17 cellular contexts compared by ENCODE assay signal in genomic region chr15:80182611-80183210, GRCh38. TPM values are rescaled to one million over a fixed set of nuclear protein-coding genes. Genes with fewer than 3 reads are reported as not detected.
DNase-seq lines count a peak whose midpoint lies in the region; ATAC-seq and TF ChIP-seq lines count a peak whose summit lies in the region.
"Had no signal": no experiment of that assay in that cellular context is flagged by ENCODE, and none has a peak within 500 bp of the region (broad histone marks: within the 10 kb centered on the region; RNA-seq: fewer than 3 reads in every experiment).

No MANE protein-coding gene starts in this region.

- H3K4me3 Mint-ChIP-seq in stimulated activated naive CD8-positive, alpha-beta T cell treated with anti-CD3 and anti-CD28 coated beads, Interleukin-15, amount 100 ng/mL, for 72 hours, result no peak overlapping the region
- H3K4me3 Mint-ChIP-seq: activated CD8-positive, alpha-beta T cell treated with anti-CD3 and anti-CD28 coated beads for 36 hours; B cell; stimulated activated naive B cell treated with anti-CD40 and anti-IgM and Interleukin-4, amounts not matched to agents 10 μg/mL and 1 μg/mL and 100 μg/mL, for 72 hours had no signal

- H3K4me3 ChIP-seq in HEK293 (ENCODE audit: low read depth, low read length) (no peak overlapping the region), astrocyte of the spinal cord (ENCODE audit: low read depth, low read length) (no peak overlapping the region)
- H3K4me3 ChIP-seq: esophagus squamous epithelium had no signal

- H3K36me3 ChIP-seq in HEK293 (ENCODE audit: control insufficient read depth in 2 of 2, insufficient read depth in 1 of 2, low read length in 2 of 2), result peaks cover 0 to 71% of the 10 kb centered on the region in 2 experiments; a peak in 1 of 3 replicates

- no peaks in the 10 kb centered on the region for H3K9me3 ChIP-seq in HEK293 (ENCODE audit: control insufficient read depth, insufficient read depth, low read depth, low read length)
- H3K9me3 ChIP-seq: esophagus squamous epithelium had no signal

- no peak for TF ChIP-seq CTCF in HEK293 (tag by site-specific recombination; IDR thresholded peaks at IDR 0.05)
- no peak for TF ChIP-seq CTCF in astrocyte of the spinal cord (IDR thresholded peaks at IDR 0.05; ENCODE audit: low read depth, low read length)
- no peak for TF ChIP-seq CTCF in GM13976 (IDR thresholded peaks at IDR 0.05; ENCODE audit: borderline replicate concordance, control extremely low read depth, extremely low read depth, insufficient read depth, missing control alignments)

- no peaks in the 10 kb centered on the region for H3K4me1 ChIP-seq in HEK293 (ENCODE audit: control insufficient read depth, insufficient read depth, low read length)

- in situ Hi-C loops in astrocyte of the spinal cord (cut with HindIII; ENCODE audit: low sequenced_read_pairs) (no loop called here), GM13976 (cut with MboI; ENCODE audit: low sequenced_read_pairs, unreplicated experiment) (no loop called here)

- no peaks in the 10 kb centered on the region for H3K4me1 Mint-ChIP-seq in stimulated activated naive CD8-positive, alpha-beta T cell treated with anti-CD3 and anti-CD28 coated beads, Interleukin-15, amount 100 ng/mL, for 72 hours
- H3K4me1 Mint-ChIP-seq: B cell had no signal

- CTCF ChIA-PET in HEK293 (lab: Yijun Ruan, JAX), result interaction anchor here (1.9 to 2.0 kb wide), 2 partner anchors 10 to 329 kb away, joined by 7 read pairs; no protein-coding TSS in a partner anchor

- no peak overlapping the region for H3K27ac ChIP-seq in HEK293 (ENCODE audit: extremely low read depth, low read depth, low read length)
- H3K27ac ChIP-seq: esophagus squamous epithelium, RWPE1 had no signal

- H3K27me3 Mint-ChIP-seq in stimulated activated naive CD8-positive, alpha-beta T cell treated with anti-CD3 and anti-CD28 coated beads, Interleukin-15, amount 100 ng/mL, for 72 hours, result no peaks in the 10 kb centered on the region
- H3K27me3 Mint-ChIP-seq: activated CD8-positive, alpha-beta T cell treated with anti-CD3 and anti-CD28 coated beads for 36 hours; B cell; stimulated activated naive B cell treated with anti-CD40 and anti-IgM and Interleukin-4, amounts not matched to agents 10 μg/mL and 1 μg/mL and 100 μg/mL, for 72 hours had no signal

- H3K9me3 Mint-ChIP-seq in stimulated activated naive CD8-positive, alpha-beta T cell treated with anti-CD3 and anti-CD28 coated beads, Interleukin-15, amount 100 ng/mL, for 72 hours, result no peaks in the 10 kb centered on the region
- H3K9me3 Mint-ChIP-seq: activated CD8-positive, alpha-beta T cell treated with anti-CD3 and anti-CD28 coated beads for 36 hours had no signal

- DNase-seq in AG08395 (ENCODE audit: low spot score) (peak; percentile 84), astrocyte of the spinal cord (ENCODE audit: low read depth, low spot score) (peak; percentile 73), left cardiac atrium (no peak), activated T-cell treated with anti-CD3 and anti-CD28 coated beads for 4 hours (no peak), GM13976 (ENCODE audit: low spot score) (no peak)
- DNase-seq in activated naive CD4-positive, alpha-beta T cell treated with anti-CD3 and anti-CD28 coated beads, Interleukin-2, amount 50 U/mL, for 16 hours, result no peak
- no peak for DNase-seq in stimulated activated naive CD8-positive, alpha-beta T cell treated with anti-CD3 and anti-CD28 coated beads, Interleukin-15, amount 100 ng/mL, for 72 hours
- DNase-seq: activated CD8-positive, alpha-beta T cell treated with anti-CD3 and anti-CD28 coated beads for 36 hours; activated gamma-delta T cell treated with Interleukin-2 at 50 U/mL for 16 hours; esophagus squamous epithelium; NCI-H1048; NCI-H510A treated with DMSO at 0.1 percent for 48 hours; stimulated activated CD4-positive, alpha-beta T cell treated with anti-CD3 and anti-CD28 coated beads, Interleukin-4, amount 100 ng/mL, for 1 hour; stimulated activated naive B cell treated with anti-CD40 and anti-IgM and Interleukin-4, amounts not matched to agents 10 μg/mL and 1 μg/mL and 100 μg/mL, for 72 hours had no signal

- ATAC-seq in left cardiac atrium, result peak; percentile 46 to 78
- ATAC-seq in stimulated activated naive CD8-positive, alpha-beta T cell treated with anti-CD3 and anti-CD28 coated beads, Interleukin-15, amount 100 ng/mL, for 72 hours, result no peak
- ATAC-seq: activated CD8-positive, alpha-beta T cell treated with anti-CD3 and anti-CD28 coated beads for 36 hours; stimulated activated naive B cell treated with anti-CD40 and anti-IgM and Interleukin-4, amounts not matched to agents 10 μg/mL and 1 μg/mL and 100 μg/mL, for 72 hours had no signal

- no peak overlapping the region for H3K27ac Mint-ChIP-seq in stimulated activated naive CD8-positive, alpha-beta T cell treated with anti-CD3 and anti-CD28 coated beads, Interleukin-15, amount 100 ng/mL, for 72 hours
- H3K27ac Mint-ChIP-seq: activated CD8-positive, alpha-beta T cell treated with anti-CD3 and anti-CD28 coated beads for 36 hours; B cell; stimulated activated naive B cell treated with anti-CD40 and anti-IgM and Interleukin-4, amounts not matched to agents 10 μg/mL and 1 μg/mL and 100 μg/mL, for 72 hours had no signal

- intact Hi-C loops in left cardiac atrium (cut with DNase I), result no loop called here

- POLR2A ChIA-PET in HEK293 (lab: Yijun Ruan, JAX), result no interaction called here

TF ChIP-seq in HEK293, 187 proteins besides CTCF, POLR2A, EP300 and RAD21:
- TF ChIP-seq GLIS1 (tag by site-specific recombination; IDR thresholded peaks at IDR 0.05) (no peak), PRDM1 (tag by site-specific recombination; IDR thresholded peaks at IDR 0.05) (0 out of 2 replicates have a peak, but pooled peaks have one; percentile 24), ZFHX2 (tag by site-specific recombination; conservative IDR thresholded peaks at IDR 0.05) (no peak), ZNF274 (IDR thresholded peaks at IDR 0.05; ENCODE audit: low read length) (no peak), ZNF274 (tag by site-specific recombination; IDR thresholded peaks at IDR 0.05; ENCODE audit: borderline replicate concordance) (no peak), ZNF791 (tag by site-specific recombination; IDR thresholded peaks at IDR 0.05) (no peak), ZNF311 (tag by site-specific recombination; IDR thresholded peaks at IDR 0.05; ENCODE audit: borderline replicate concordance) (no peak)
TF ChIP-seq in HEK293: peak in this region for 1.

RNA-seq across cellular contexts. Expression of gene FAH, which starts 29.9 kb away (rescaled TPM):
- 10 to 100 TPM; 41.0 to 46.7 TPM for total RNA-seq in left cardiac atrium

Comparison
In these comparisons a context has a peak if more than half of its experiments do, and no peak if none do; other contexts are left out.
1. DNase-seq: peak in AG08395 (single experiment) and astrocyte of the spinal cord (single experiment); none in left cardiac atrium (single experiment), activated T-cell treated with anti-CD3 and anti-CD28 coated beads for 4 hours (single experiment), activated naive CD4-positive, alpha-beta T cell treated with anti-CD3 and anti-CD28 coated beads, Interleukin-2, amount 50 U/mL, for 16 hours (single experiment), stimulated activated naive CD8-positive, alpha-beta T cell treated with anti-CD3 and anti-CD28 coated beads, Interleukin-15, amount 100 ng/mL, for 72 hours (0 of 2) and GM13976 (single experiment).